Comparison of ENCODE assay signal across 8 cellular contexts in the genomic region with DNA sequence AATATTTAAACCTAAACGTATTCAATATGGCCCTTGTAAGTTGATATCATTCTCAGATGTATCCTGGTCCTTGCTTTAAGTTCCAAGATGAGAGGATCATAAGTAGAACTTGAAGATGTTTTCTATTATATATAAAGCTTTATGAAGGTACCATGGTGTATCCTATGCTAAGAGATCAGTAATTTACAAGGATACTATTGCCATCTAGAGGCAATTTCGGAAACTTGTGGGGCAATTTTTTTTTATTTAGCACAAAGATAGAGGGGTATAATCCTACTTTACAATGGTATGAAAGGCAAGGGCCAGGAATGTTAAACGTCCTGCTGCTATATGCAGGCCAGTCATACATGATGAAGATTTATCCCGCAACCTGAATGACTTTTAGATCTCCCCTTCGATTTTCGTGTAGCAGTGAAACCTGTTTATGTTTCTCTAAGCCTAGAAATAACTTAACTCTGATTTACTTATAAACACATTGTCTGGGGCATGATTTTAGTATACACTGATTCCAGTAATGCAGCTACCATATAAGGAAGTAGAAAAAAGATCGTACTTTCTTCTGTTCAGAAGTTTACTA. TPM values are rescaled to one million over a fixed set of nuclear protein-coding genes. Genes with fewer than 3 reads are reported as not detected.
A peak's percentile ranks its signal among the peaks of the same experiment; 100 is the strongest.
DNase-seq lines count a peak whose midpoint lies in the region; ATAC-seq, FAIRE-seq and TF ChIP-seq lines count a peak whose summit lies in the region.

No MANE protein-coding gene starts in this region.

- H3K27ac Mint-ChIP-seq in activated naive CD4-positive, alpha-beta T cell treated with anti-CD3 and anti-CD28 coated beads, Interleukin-2, amount 10 ng/mL, durations not matched to agents 7 days and 5 days, result no peak overlapping the region

- peak; percentile 87 for ATAC-seq in GM21423 (IDR thresholded peaks at IDR 0.05; ENCODE audit: unreplicated experiment)

- no peak for TF ChIP-seq EP300 in Ishikawa (IDR thresholded peaks at IDR 0.05; ENCODE audit: borderline replicate concordance)

- no peaks in the 10 kb centered on the region for H3K9me3 Mint-ChIP-seq in activated naive CD4-positive, alpha-beta T cell treated with anti-CD3 and anti-CD28 coated beads, Interleukin-2, amount 10 ng/mL, durations not matched to agents 7 days and 5 days

- H3K27me3 Mint-ChIP-seq in activated naive CD4-positive, alpha-beta T cell treated with anti-CD3 and anti-CD28 coated beads, Interleukin-2, amount 10 ng/mL, durations not matched to agents 7 days and 5 days, result no peaks in the 10 kb centered on the region

- 14% methylated on average over 7 of the region's 7 CpGs for WGBS in prostate gland

- no peaks in the 10 kb centered on the region for H3K27me3 ChIP-seq in prostate gland (replicated peaks; ENCODE audit: insufficient read depth)

- H3K27ac ChIP-seq in RWPE1 (no peak overlapping the region), prostate gland (no peak overlapping the region)

- TF ChIP-seq RAD21 in Ishikawa (IDR thresholded peaks at IDR 0.05; ENCODE audit: low read depth), result peak; percentile 82

- POLR2A ChIA-PET in RWPE1 (lab: Yijun Ruan, JAX; ENCODE audit: low non-redundant PET), result no interaction called here

- no peak overlapping the region for H3K4me3 Mint-ChIP-seq in activated naive CD4-positive, alpha-beta T cell treated with anti-CD3 and anti-CD28 coated beads, Interleukin-2, amount 10 ng/mL, durations not matched to agents 7 days and 5 days

- no peaks in the 10 kb centered on the region for H3K36me3 Mint-ChIP-seq in activated naive CD4-positive, alpha-beta T cell treated with anti-CD3 and anti-CD28 coated beads, Interleukin-2, amount 10 ng/mL, durations not matched to agents 7 days and 5 days

- no peaks in the 10 kb centered on the region for H3K36me3 ChIP-seq in prostate gland

- intact Hi-C loops in prostate gland (cut with DNase I), result loop anchor here (1.0 kb wide), 1 partner anchor 127 kb away; no protein-coding TSS in a partner anchor

- H3K4me1 ChIP-seq in prostate gland (replicated peaks), result no peaks in the 10 kb centered on the region

- no peak for TF ChIP-seq POLR2A in prostate gland (IDR thresholded peaks at IDR 0.05)

- DNase-seq in RWPE1 (ENCODE audit: low spot score), result peak; percentile 56
- DNase-seq in fibroblast of pulmonary artery (ENCODE audit: low read depth), result peak; percentile 69
- no peak for DNase-seq in prostate gland (ENCODE audit: low spot score)
- DNase-seq in activated naive CD4-positive, alpha-beta T cell treated with anti-CD3 and anti-CD28 coated beads, Interleukin-2, amount 10 ng/mL, durations not matched to agents 7 days and 5 days, result no peak
- DNase-seq in NK-92 treated with Interleukin-12 subunit alpha and Interleukin-12 subunit beta, amount 100 ng/mL, for 24 hours (lab: John Stamatoyannopoulos, UW), result no peak

- H3K4me3 ChIP-seq in fibroblast of pulmonary artery (replicated peaks; ENCODE audit: low read depth, low read length), result no peak overlapping the region
- no peak overlapping the region for H3K4me3 ChIP-seq in prostate gland

- TF ChIP-seq CTCF in RWPE1 (conservative IDR thresholded peaks at IDR 0.05; ENCODE audit: low read depth) (peak; percentile 68), fibroblast of pulmonary artery (IDR thresholded peaks at IDR 0.05; ENCODE audit: low read length, missing control alignments) (peak; percentile 60), prostate gland (IDR thresholded peaks at IDR 0.05) (peak in 3 of 4 experiments; percentile 42 to 65 (median 64))

- no peaks in the 10 kb centered on the region for H3K4me1 Mint-ChIP-seq in activated naive CD4-positive, alpha-beta T cell treated with anti-CD3 and anti-CD28 coated beads, Interleukin-2, amount 10 ng/mL, durations not matched to agents 7 days and 5 days

- no peaks in the 10 kb centered on the region for H3K9me3 ChIP-seq in prostate gland

- CTCF ChIA-PET in RWPE1 (lab: Yijun Ruan, JAX), result interaction anchor here (0.6 to 3.2 kb wide), 18 partner anchors 12 to 1532 kb away, joined by 3 to 46 read pairs (median 4); a partner anchor contains a TSS
- CTCF ChIA-PET in activated naive CD4-positive, alpha-beta T cell treated with anti-CD3 and anti-CD28 coated beads, Interleukin-2, amount 10 ng/mL, durations not matched to agents 7 days and 5 days (lab: Charles Lee), result interaction anchor here (0.7 to 2.7 kb wide), 12 partner anchors 11 to 145 kb away, joined by 3 to 16 read pairs (median 4); no protein-coding TSS in a partner anchor

- peak; percentile 96 for FAIRE-seq in G401.6 (lab: Jason Lieb, UNC)

TF ChIP-seq in Ishikawa, 13 proteins besides CTCF, POLR2A, EP300 and RAD21:
- TF ChIP-seq FOXM1 (IDR thresholded peaks at IDR 0.05; ENCODE audit: borderline replicate concordance, low read depth), result no peak
- TF ChIP-seq TCF12 (IDR thresholded peaks at IDR 0.05; ENCODE audit: low read depth), result no peak
TF ChIP-seq in Ishikawa: peak in this region for 0.

RNA-seq across cellular contexts. Expression of a gene that starts 2.5 kb away (rescaled TPM):
- total RNA-seq in prostate gland, result 1 to 10 TPM in 1 of 2 donors, not detected in 1; 7.7 TPM

RNA-seq across cellular contexts. Expression of a gene that starts 49.4 kb away (rescaled TPM):
- total RNA-seq in prostate gland, result 10 to 100 TPM in 1 of 2 donors, 1 to 10 TPM in 1; 8.8 to 12.9 TPM

Comparison
In these comparisons a context has a peak if more than half of its experiments do, and no peak if none do; other contexts are left out.
1. DNase-seq: peak in RWPE1 (single experiment) and fibroblast of pulmonary artery (single experiment); none in prostate gland (single experiment), activated naive CD4-positive, alpha-beta T cell treated with anti-CD3 and anti-CD28 coated beads, Interleukin-2, amount 10 ng/mL, durations not matched to agents 7 days and 5 days (single experiment) and NK-92 treated with Interleukin-12 subunit alpha and Interleukin-12 subunit beta, amount 100 ng/mL, for 24 hours (single experiment).
2. Peak in every context shown above with its lines, with median percentiles within 50 percentile points of each other: CTCF ChIP-seq.